8 cellular contexts compared by ENCODE assay signal in genomic region chr10:68208424-68209042, GRCh38. TPM values are rescaled to one million over a fixed set of nuclear protein-coding genes. Genes with fewer than 3 reads are reported as not detected.
DNase-seq lines count a peak whose midpoint lies in the region; ATAC-seq and TF ChIP-seq lines count a peak whose summit lies in the region.

No MANE protein-coding gene starts in this region.

- in situ Hi-C loops in G401 (cut with HindIII; ENCODE audit: low sequenced_read_pairs): no loop called here

- ATAC-seq in GM19467 (IDR thresholded peaks at IDR 0.05; ENCODE audit: unreplicated experiment): no peak
- ATAC-seq in GM21529 (IDR thresholded peaks at IDR 0.05; ENCODE audit: unreplicated experiment): no peak

- DNase-seq in G401 (ENCODE audit: low spot score) (peak; percentile 71), HuH-7 (ENCODE audit: low spot score) (peak; percentile 42), Peyer's patch (peak in 2 of 3 donors; percentile 64 to 80), ecto neural progenitor cell (ENCODE audit: low spot score) (peak; percentile 76), occipital lobe (lab: John Stamatoyannopoulos, UW) (peak; percentile 45)

- TF ChIP-seq CTCF in 22Rv1 (IDR thresholded peaks at IDR 0.05) (peak; percentile 79), Peyer's patch (IDR thresholded peaks at IDR 0.05) (peak in 4 of 6 experiments; percentile 27 to 74 (median 64))

- H3K27ac ChIP-seq in 22Rv1 (no peak overlapping the region), Peyer's patch (no peak overlapping the region)

- no peaks in the 10 kb centered on the region for H3K9me3 ChIP-seq in Peyer's patch

- no peaks in the 10 kb centered on the region for H3K36me3 ChIP-seq in Peyer's patch

- TF ChIP-seq POLR2A in Peyer's patch (IDR thresholded peaks at IDR 0.05): no peak

- no peaks in the 10 kb centered on the region for H3K27me3 ChIP-seq in Peyer's patch

- H3K4me3 ChIP-seq in Peyer's patch: no peak overlapping the region

- no peaks in the 10 kb centered on the region for H3K4me1 ChIP-seq in Peyer's patch

RNA-seq across cellular contexts. Expression of gene ATOH7, which starts 23.4 kb away (rescaled TPM):
- 0.37 and 0.92 TPM in 2 replicates for total RNA-seq in G401 (2014; rRNA removed; shearing (Covaris generic))
- total RNA-seq in Peyer's patch (1 to 10 TPM in 2 of 4 donors, under 1 TPM in 1, not detected in 1; 0.54 to 5.3 (median 2.6) TPM), occipital lobe (1.4 TPM)
